Comparison of ENCODE assay signal across 8 cellular contexts in the genomic region with DNA sequence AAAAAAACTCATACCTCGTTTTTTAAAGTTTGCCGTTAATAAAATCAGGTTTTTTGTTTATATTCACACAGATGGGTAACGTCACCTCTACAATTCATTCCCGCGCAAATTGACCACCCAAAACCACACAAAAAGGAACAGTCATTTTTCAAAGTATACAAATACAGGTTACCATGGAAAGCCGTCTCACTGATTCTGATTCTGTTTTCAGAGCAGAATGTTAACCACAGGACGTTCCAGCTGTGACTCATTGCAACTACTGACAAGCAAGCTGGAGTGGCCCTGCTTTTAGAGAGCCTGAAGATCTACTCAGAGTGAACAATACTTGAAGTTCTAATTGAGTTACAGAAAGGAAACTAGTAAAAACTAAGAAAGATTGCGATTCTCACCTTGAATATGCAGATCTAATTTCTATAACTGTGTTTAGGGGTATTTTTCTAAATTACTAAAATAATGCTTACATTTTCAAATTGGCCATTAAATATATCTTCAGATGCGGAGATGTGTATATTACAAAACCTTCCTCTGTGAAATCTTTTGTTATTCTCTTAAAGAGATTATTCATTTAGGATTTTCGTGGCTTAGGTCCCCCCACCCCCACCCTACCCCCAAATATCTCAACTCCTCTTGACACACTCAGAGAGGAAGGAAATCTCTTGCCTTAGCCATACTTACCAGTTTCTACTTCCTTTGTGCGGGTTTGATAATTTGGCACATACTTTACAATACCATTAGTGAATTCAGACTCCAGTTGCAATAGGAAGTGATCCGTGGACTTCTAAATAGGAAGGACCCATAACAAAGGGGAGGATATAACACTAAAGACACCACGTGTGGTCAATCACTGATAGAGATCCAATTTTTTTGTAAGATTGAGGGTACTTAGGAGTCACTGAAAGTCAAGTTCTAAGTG.
DNase-seq lines count a peak whose midpoint lies in the region; ATAC-seq, FAIRE-seq and TF ChIP-seq lines count a peak whose summit lies in the region.

No MANE protein-coding gene starts in this region.

- TF ChIP-seq EP300 in esophagus muscularis mucosa (IDR thresholded peaks at IDR 0.05) = no peak

- DNase-seq in GM12892 (ENCODE audit: insufficient read length) = peak; percentile 5
- DNase-seq in NK-92 (lab: John Stamatoyannopoulos, UW; ENCODE audit: unreplicated experiment) = peak; percentile 9
- peak; percentile 71 for DNase-seq in activated CD8-positive, alpha-beta memory T cell treated with anti-CD3 and anti-CD28 coated beads, Interleukin-2, amount 50 U/mL, for 4 hours
- peak; percentile 88 for DNase-seq in esophagus muscularis mucosa (ENCODE audit: extremely low spot score)
- DNase-seq in osteoblast (ENCODE audit: insufficient read length, low spot score, missing footprints) = peak; percentile 83
- DNase-seq in D721Med (ENCODE audit: insufficient read length, low spot score) = no peak

- no peaks in the 10 kb centered on the region for H3K9me3 ChIP-seq in esophagus muscularis mucosa
- H3K9me3 ChIP-seq in osteoblast (ENCODE audit: low read depth, low read length) = no peaks in the 10 kb centered on the region

- no peak for TF ChIP-seq CTCF in esophagus muscularis mucosa (IDR thresholded peaks at IDR 0.05)
- no peak for TF ChIP-seq CTCF in osteoblast (IDR thresholded peaks at IDR 0.05; ENCODE audit: extremely low read depth, low read depth, low read length)
- TF ChIP-seq CTCF in D721Med (IDR thresholded peaks at IDR 0.05; ENCODE audit: insufficient read depth, missing control alignments) = no peak

- H3K4me1 ChIP-seq in esophagus muscularis mucosa (peaks cover 29 to 41% (median 33%) of the 10 kb centered on the region in 4 donors), osteoblast (ENCODE audit: insufficient read depth, low read length) (peaks cover 43% of the 10 kb centered on the region), urinary bladder (ENCODE audit: insufficient read depth) (no peaks in the 10 kb centered on the region)

- FAIRE-seq in GM12892 (lab: Jason Lieb, UNC) (peak; percentile 64), D721Med (lab: Jason Lieb, UNC) (no peak)

- H3K36me3 ChIP-seq in esophagus muscularis mucosa (no peaks in the 10 kb centered on the region), osteoblast (ENCODE audit: insufficient read depth, low read length) (no peaks in the 10 kb centered on the region), urinary bladder (ENCODE audit: insufficient read depth) (no peaks in the 10 kb centered on the region)

- intact Hi-C loops in esophagus muscularis mucosa (cut with DNase I) = no loop called here

- H4K20me1 ChIP-seq in osteoblast (ENCODE audit: insufficient read depth, low read length) = no peaks in the 10 kb centered on the region

- H3K79me2 ChIP-seq in osteoblast (ENCODE audit: insufficient read depth, low read length) = no peaks in the 10 kb centered on the region

- H3K4me2 ChIP-seq in osteoblast (ENCODE audit: insufficient read depth, low read length) = peak overlapping the region; percentile 65

- H3K27ac ChIP-seq in esophagus muscularis mucosa (replicated peaks in 1 of 4) (peak overlapping the region; percentile 33 to 62 (median 58)), osteoblast (ENCODE audit: low read depth, low read length) (peak overlapping the region; percentile 96), urinary bladder (ENCODE audit: low read depth) (peak overlapping the region; percentile 19)

- peak; percentile 94 for ATAC-seq in HG02678 (IDR thresholded peaks at IDR 0.05; ENCODE audit: unreplicated experiment)

- H3K27me3 ChIP-seq in esophagus muscularis mucosa = no peaks in the 10 kb centered on the region
- H3K27me3 ChIP-seq in osteoblast (ENCODE audit: insufficient read depth, low read length) = no peaks in the 10 kb centered on the region

- WGBS in esophagus muscularis mucosa = 31% methylated on average over 13 of the region's 13 CpGs
- WGBS in urinary bladder = 34% methylated on average over 13 of the region's 13 CpGs

- TF ChIP-seq POLR2A in GM12892 (IDR thresholded peaks at IDR 0.05; ENCODE audit: low read depth, low read length) = no peak
- TF ChIP-seq POLR2A in esophagus muscularis mucosa (IDR thresholded peaks at IDR 0.05; ENCODE audit: low read depth) = no peak

- H3K4me3 ChIP-seq in esophagus muscularis mucosa (peak overlapping the region in 1 of 4 donors; percentile 0), osteoblast (ENCODE audit: insufficient read depth, low read length) (peak overlapping the region; percentile 5), urinary bladder (ENCODE audit: low read depth, low read length) (no peak overlapping the region)

- H2AFZ ChIP-seq in osteoblast (ENCODE audit: low read length) = no peak overlapping the region

Comparison
In these comparisons a context has a peak if more than half of its experiments do, and no peak if none do; other contexts are left out.
1. H3K27ac ChIP-seq: peak in every context shown above with its lines; median percentile 96 in osteoblast; 58 in esophagus muscularis mucosa; 19 in urinary bladder.